Comparison of ENCODE assay signal across 13 cellular contexts in the genomic region with DNA sequence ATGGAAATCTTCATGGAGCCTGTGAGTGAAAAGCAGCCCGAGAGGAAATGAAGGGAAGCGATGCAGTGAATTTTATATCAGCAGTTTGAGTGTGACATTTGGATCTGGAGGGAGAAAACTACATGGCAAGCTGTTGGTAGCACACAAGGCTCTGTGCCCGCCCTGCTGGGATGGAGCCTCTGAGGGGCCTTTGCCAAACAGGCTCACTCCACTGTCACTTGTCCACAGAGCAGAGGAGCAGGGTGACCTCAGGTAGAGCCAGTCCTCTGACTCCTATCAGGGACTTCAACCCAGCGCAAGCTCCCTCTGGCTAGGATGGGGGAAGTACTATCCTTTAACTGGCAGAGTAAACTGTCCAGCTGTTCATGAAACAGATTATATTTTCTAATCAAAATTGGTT. TPM values are rescaled to one million over a fixed set of nuclear protein-coding genes. Genes with fewer than 3 reads are reported as not detected.
A peak's percentile ranks its signal among the peaks of the same experiment; 100 is the strongest.
DNase-seq lines count a peak whose midpoint lies in the region; ATAC-seq and TF ChIP-seq lines count a peak whose summit lies in the region.
"Had no signal": no experiment of that assay in that cellular context is flagged by ENCODE, and none has a peak within 500 bp of the region (broad histone marks: within the 10 kb centered on the region; RNA-seq: fewer than 3 reads in every experiment).

No MANE protein-coding gene starts in this region.

- H2AFZ ChIP-seq in SK-N-SH (ENCODE audit: low read depth) = no peak overlapping the region
- peak overlapping the region; percentile 34 for H2AFZ ChIP-seq in IMR-90 (replicated peaks; ENCODE audit: low read length, poor library complexity)
- H2AFZ ChIP-seq: GM23248 had no signal

- no peak for TF ChIP-seq RAD21 in SK-N-SH (IDR thresholded peaks at IDR 0.05; ENCODE audit: low read length)
- TF ChIP-seq RAD21 in IMR-90 (IDR thresholded peaks at IDR 0.05; ENCODE audit: low read length) = no peak

- H2AK5ac ChIP-seq in IMR-90 (ENCODE audit: low read depth, low read length) = no peak overlapping the region

- no peak overlapping the region for H4K8ac ChIP-seq in IMR-90 (ENCODE audit: low read depth in 2 of 2, low read length in 2 of 2)

- peak; percentile 22 for DNase-seq in SK-N-SH
- DNase-seq in IMR-90 = no peak
- DNase-seq in ecto neural progenitor cell (ENCODE audit: low spot score) = peak; percentile 18
- no peak for DNase-seq in activated naive CD4-positive, alpha-beta T cell treated with anti-CD3 and anti-CD28 coated beads, Interleukin-2, amount 50 U/mL, for 72 hours (ENCODE audit: low spot score in 2 of 2)
- no peak for DNase-seq in NCI-H2227 (lab: John Stamatoyannopoulos, UW; ENCODE audit: unreplicated experiment)
- no peak for DNase-seq in effector CD8-positive, alpha-beta T cell (lab: John Stamatoyannopoulos, UW)
- DNase-seq: CD4-positive, CD25-positive, alpha-beta regulatory T cell; DMS79; GM23248 had no signal

- peak overlapping the region in 1 of 2 donors; percentile 25 for H3K27ac Mint-ChIP-seq in activated naive CD4-positive, alpha-beta T cell treated with anti-CD3 and anti-CD28 coated beads, Interleukin-2, amount 50 U/mL, for 72 hours
- H3K27ac Mint-ChIP-seq: CD4-positive, CD25-positive, alpha-beta regulatory T cell had no signal

- no peak overlapping the region for H3K4ac ChIP-seq in IMR-90 (ENCODE audit: low read depth, low read length)

- H3K4me2 ChIP-seq in SK-N-SH = no peak overlapping the region
- no peak overlapping the region for H3K4me2 ChIP-seq in IMR-90 (ENCODE audit: low read depth, low read length)
- H3K4me2 ChIP-seq: A549, BLaER1 had no signal

- no peaks in the 10 kb centered on the region for H3K36me3 ChIP-seq in SK-N-SH (replicated peaks in 1 of 2; ENCODE audit: control insufficient read depth in 1 of 2, insufficient read depth in 2 of 2, low read length in 1 of 2)
- H3K36me3 ChIP-seq in IMR-90 (ENCODE audit: control insufficient read depth, insufficient read depth, low read length) = no peaks in the 10 kb centered on the region
- H3K36me3 ChIP-seq: BLaER1 had no signal

- no peaks in the 10 kb centered on the region for H3F3A ChIP-seq in SK-N-SH (replicated peaks; ENCODE audit: insufficient read depth)

- H3K79me1 ChIP-seq in IMR-90 (ENCODE audit: low read depth in 1 of 2, low read length in 2 of 2) = no peaks in the 10 kb centered on the region

- H3K27me3 ChIP-seq in SK-N-SH (ENCODE audit: insufficient read depth) (no peaks in the 10 kb centered on the region), IMR-90 (ENCODE audit: control insufficient read depth, insufficient read depth, low read length) (peaks cover 1% of the 10 kb centered on the region; the same call in 1 of the 2 replicates)
- H3K27me3 ChIP-seq: BLaER1 had no signal

- no peak overlapping the region for H3K14ac ChIP-seq in IMR-90 (replicated peaks; ENCODE audit: low read depth, low read length)

- no peaks in the 10 kb centered on the region for H3K36me3 Mint-ChIP-seq in activated naive CD4-positive, alpha-beta T cell treated with anti-CD3 and anti-CD28 coated beads, Interleukin-2, amount 50 U/mL, for 72 hours
- H3K36me3 Mint-ChIP-seq: CD4-positive, CD25-positive, alpha-beta regulatory T cell had no signal

- no peaks in the 10 kb centered on the region for H3K9me1 ChIP-seq in IMR-90 (ENCODE audit: insufficient read depth, low read length)

- H3K4me3 ChIP-seq in SK-N-SH (ENCODE audit: low read depth in 2 of 2, low read length in 1 of 2) (no peak overlapping the region), IMR-90 (ENCODE audit: insufficient read depth, low read depth, low read length) (no peak overlapping the region)
- H3K4me3 ChIP-seq: A549, BLaER1, GM23248 had no signal

- POLR2A ChIA-PET in SK-N-SH (lab: Yijun Ruan, JAX) (interaction anchor here (1.3 to 3.6 kb wide), 2 partner anchors 11 to 42 kb away, joined by 3 to 26 read pairs; no protein-coding TSS in a partner anchor), IMR-90 (lab: Charles Lee; ENCODE audit: unreplicated experiment) (no interaction called here)

- no peak overlapping the region for H3K9ac ChIP-seq in SK-N-SH
- H3K9ac ChIP-seq in IMR-90 (ENCODE audit: low read depth, low read length) = no peak overlapping the region
- H3K9ac ChIP-seq: BLaER1, GM23248 had no signal

- H3K9me3 Mint-ChIP-seq in activated naive CD4-positive, alpha-beta T cell treated with anti-CD3 and anti-CD28 coated beads, Interleukin-2, amount 50 U/mL, for 72 hours = no peaks in the 10 kb centered on the region

- intact Hi-C loops in IMR-90 (cut with micrococcal nuclease) = no loop called here

- H4K20me1 ChIP-seq in SK-N-SH (ENCODE audit: insufficient read depth) = no peaks in the 10 kb centered on the region
- no peaks in the 10 kb centered on the region for H4K20me1 ChIP-seq in IMR-90 (ENCODE audit: insufficient read depth, low read length)
- H4K20me1 ChIP-seq: BLaER1 had no signal

- in situ Hi-C loops in IMR-90 (cut with MboI; ENCODE audit: low sequenced_read_pairs) = no loop called here

- ATAC-seq in SK-N-SH treated with all-trans-retinoic acid at 6 μM for 48 hours (no peak), IMR-90 (ENCODE audit: low read depth) (no peak)
- ATAC-seq in activated naive CD4-positive, alpha-beta T cell treated with anti-CD3 and anti-CD28 coated beads, Interleukin-2, amount 50 U/mL, for 72 hours = no peak
- ATAC-seq: A549 had no signal

- H3K23ac ChIP-seq in IMR-90 (ENCODE audit: low read depth, low read length) = no peak overlapping the region

- H3K9me2 ChIP-seq in SK-N-SH = no peaks in the 10 kb centered on the region

- TF ChIP-seq POLR2A in IMR-90 (IDR thresholded peaks at IDR 0.05; ENCODE audit: low read depth, low read length) = no peak

- no peak overlapping the region for H3K18ac ChIP-seq in IMR-90 (ENCODE audit: low read depth, low read length)

- H3K27ac ChIP-seq in SK-N-SH (ENCODE audit: low read depth in 2 of 2, low read length in 1 of 2) (peak overlapping the region in 1 of 2 experiments; percentile 100; a peak in 2 of 4 replicates), IMR-90 (ENCODE audit: insufficient read depth, low read length) (no peak overlapping the region)
- H3K27ac ChIP-seq: A549, BLaER1, GM23248 had no signal

- TF ChIP-seq EP300 in SK-N-SH (IDR thresholded peaks at IDR 0.05; ENCODE audit: borderline replicate concordance in 1 of 2, low read depth in 1 of 2, low read length in 1 of 2) = no peak

- no peak overlapping the region for H4K5ac ChIP-seq in IMR-90 (ENCODE audit: low read depth, low read length)

- CTCF ChIA-PET in SK-N-SH (lab: Yijun Ruan, JAX) (interaction anchor here (0.8 to 5.0 kb wide), 8 partner anchors 10 to 267 kb away, joined by 3 to 32 read pairs (median 3); no protein-coding TSS in a partner anchor), IMR-90 (lab: Yijun Ruan, JAX) (no interaction called here)

- no peak overlapping the region for H2BK5ac ChIP-seq in IMR-90 (ENCODE audit: low read depth, low read length, poor library complexity, severe bottlenecking)

- no peak overlapping the region for H2AK9ac ChIP-seq in IMR-90 (replicated peaks; ENCODE audit: low read depth, low read length, poor library complexity)

- H3K56ac ChIP-seq in IMR-90 (ENCODE audit: extremely low read depth, insufficient read depth, low read length) = no peak overlapping the region

- H3K4me1 ChIP-seq in SK-N-SH (ENCODE audit: control insufficient read depth in 1 of 2, insufficient read depth in 2 of 2, low read depth in 1 of 2, low read length in 1 of 2) (peaks cover 4 to 50% of the 10 kb centered on the region in 2 experiments; a peak in 3 of 4 replicates), IMR-90 (ENCODE audit: control insufficient read depth, insufficient read depth, low read length) (no peaks in the 10 kb centered on the region)
- H3K4me1 ChIP-seq: A549 had no signal

- 88% methylated on average over 3 of the region's 4 CpGs for WGBS in SK-N-SH (ENCODE audit: low lambda C conversion rate)
- no CpG with 5 or more reads among the region's 4 CpGs for WGBS in IMR-90 (ENCODE audit: extremely low coverage in 2 of 2, insufficient read length in 1 of 2), 2 experiments

- H4K91ac ChIP-seq in IMR-90 (ENCODE audit: insufficient read depth, low read depth, low read length) = no peak overlapping the region

- no peaks in the 10 kb centered on the region for H3K79me2 ChIP-seq in SK-N-SH (ENCODE audit: insufficient read depth)

- BruUV-seq in IMR-90 (replicated peaks; lab: Mats Ljungman, UMichigan) = no TSS peak

- no peak overlapping the region for H2BK120ac ChIP-seq in IMR-90 (ENCODE audit: low read depth, low read length)

- H2BK20ac ChIP-seq in IMR-90 (ENCODE audit: low read depth, low read length) = no peak overlapping the region

- no peak for TF ChIP-seq CTCF in SK-N-SH (IDR thresholded peaks at IDR 0.05)
- TF ChIP-seq CTCF in IMR-90 (conservative IDR thresholded peaks at IDR 0.05; ENCODE audit: low read depth, low read length) = no peak

- H2BK15ac ChIP-seq in IMR-90 (ENCODE audit: low read depth, low read length) = no peak overlapping the region

- dilution Hi-C loops in IMR-90 (cut with HindIII; ENCODE audit: low sequenced_read_pairs, unreplicated experiment) = no loop called here

- H3K9me3 ChIP-seq in SK-N-SH (no peaks in the 10 kb centered on the region), IMR-90 (ENCODE audit: control insufficient read depth, insufficient read depth, low read length) (no peaks in the 10 kb centered on the region)
- H3K9me3 ChIP-seq: A549, BLaER1 had no signal

TF ChIP-seq in SK-N-SH, 30 proteins besides CTCF, POLR2A, EP300 and RAD21 (continues in another document):
- TF ChIP-seq JUND (IDR thresholded peaks at IDR 0.05) = no peak

TF ChIP-seq in SK-N-SH treated with all-trans-retinoic acid at 6 μM for 48 hours, 23 proteins besides CTCF, POLR2A, EP300 and RAD21 (continues in another document):
- no peak for TF ChIP-seq CSDC2 (CRISPR knock-in tag; IDR thresholded peaks at IDR 0.05)

TF ChIP-seq in IMR-90, 13 proteins besides CTCF, POLR2A, EP300 and RAD21:
- TF ChIP-seq NFE2L2 (IDR thresholded peaks at IDR 0.05; ENCODE audit: low read depth, low read length) = no peak

RNA-seq across cellular contexts. Expression of gene PMFBP1, which starts 28.0 kb away (rescaled TPM):
- polyA plus RNA-seq in SK-N-SH (2012; rRNA removed) = 0.16 and 0.21 TPM in 2 replicates
- polyA plus RNA-seq in SK-N-SH (2012; cell fraction: cytosol; rRNA removed) = 0.05 and 0.10 TPM in 2 replicates
- polyA plus RNA-seq in SK-N-SH (2012; cell fraction: nucleus; rRNA removed) = 0.68 and 0.79 TPM in 2 replicates
- under 0.01 TPM in 1 of 2 replicates, not detected in the other for total RNA-seq in IMR-90 (2012; rRNA removed)
- not detected in 2 replicates for polyA plus RNA-seq in IMR-90 (2012; rRNA removed)
- polyA plus RNA-seq in IMR-90 (2012; cell fraction: cytosol; rRNA removed) = not detected in 2 replicates
- 0.14 TPM in 1 of 2 replicates, not detected in the other for polyA plus RNA-seq in IMR-90 (2012; cell fraction: nucleus; rRNA removed; ENCODE audit: low replicate concordance)
- 1 to 10 TPM in 1 of 2 donors, under 1 TPM in 1; 0.16 to 3.1 TPM for total RNA-seq in activated naive CD4-positive, alpha-beta T cell treated with anti-CD3 and anti-CD28 coated beads, Interleukin-2, amount 50 U/mL, for 72 hours
- total RNA-seq: GM23248 had no signal
- polyA plus RNA-seq: AG04450; CD4-positive, CD25-positive, alpha-beta regulatory T cell; GM23248 had no signal

Comparison
In these comparisons a context has a peak if more than half of its experiments do, and no peak if none do; other contexts are left out.
1. DNase-seq: peak in SK-N-SH (single experiment) and ecto neural progenitor cell (single experiment); none in IMR-90 (single experiment), activated naive CD4-positive, alpha-beta T cell treated with anti-CD3 and anti-CD28 coated beads, Interleukin-2, amount 50 U/mL, for 72 hours (0 of 2), NCI-H2227 (single experiment) and effector CD8-positive, alpha-beta T cell (single experiment).